ENCODE assay signal across 21 cellular contexts in the genomic region with DNA sequence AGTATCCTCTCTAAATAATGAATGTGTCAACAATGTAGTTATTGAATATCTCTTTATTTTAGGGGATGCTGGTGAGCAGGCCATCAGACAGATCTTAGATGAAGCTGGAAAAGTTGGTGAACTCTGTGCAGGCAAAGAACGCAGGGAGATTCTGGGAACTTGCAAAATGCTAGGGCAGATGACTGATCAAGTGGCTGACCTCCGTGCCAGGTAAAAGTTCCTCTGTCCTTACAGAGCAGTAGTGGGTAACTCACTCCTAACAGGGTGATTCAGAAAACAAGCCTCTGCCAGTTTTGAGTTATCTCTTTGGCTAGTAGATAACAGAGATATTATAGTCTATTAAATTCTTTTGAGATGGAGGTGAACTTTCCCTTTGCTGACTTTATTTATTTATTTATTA.
DNase-seq lines count a peak whose midpoint lies in the region; ATAC-seq, FAIRE-seq and TF ChIP-seq lines count a peak whose summit lies in the region.
"Had no signal": no experiment of that assay in that cellular context is flagged by ENCODE, and none has a peak within 500 bp of the region (broad histone marks: within the 10 kb centered on the region; RNA-seq: fewer than 3 reads in every experiment).

No MANE protein-coding gene starts in this region.

- H2AFZ ChIP-seq in HepG2 (ENCODE audit: low read length): no peak overlapping the region

- H3K79me2 ChIP-seq in HepG2 (ENCODE audit: insufficient read depth, low read length): no peaks in the 10 kb centered on the region

- CTCF ChIA-PET in HepG2 (lab: Yijun Ruan, JAX; ENCODE audit: low intra/inter-chr PET ratio, low total read pairs) (no interaction called here), WTC11 (lab: Charles Lee) (no interaction called here)

- no peaks in the 10 kb centered on the region for H4K20me1 ChIP-seq in HepG2 (ENCODE audit: insufficient read depth, low read length)

- H3K36me3 Mint-ChIP-seq in WTC11: peaks cover 39% of the 10 kb centered on the region

- TF ChIP-seq CTCF in liver (IDR thresholded peaks at IDR 0.05; ENCODE audit: low read depth, low read length, missing input control) (no peak), HepG2 (CRISPR knock-in tag; IDR thresholded peaks at IDR 0.05) (no peak), WTC11 (IDR thresholded peaks at IDR 0.05) (no peak)

- H3K4me1 Mint-ChIP-seq in WTC11: peaks cover 33% of the 10 kb centered on the region

- no peak for ATAC-seq in HepG2
- no peak for ATAC-seq in WTC11
- ATAC-seq in left lobe of liver: peak; percentile 81

- H3K27me3 ChIP-seq in liver (ENCODE audit: control insufficient read depth in 4 of 4, insufficient read depth in 4 of 4, low read length in 3 of 4) (no peaks in the 10 kb centered on the region), HepG2 (ENCODE audit: control insufficient read depth in 1 of 2, insufficient read depth in 2 of 2, low read length in 2 of 2) (no peaks in the 10 kb centered on the region), subcutaneous abdominal adipose tissue (ENCODE audit: control insufficient read depth in 5 of 5, insufficient read depth in 4 of 5, low read length in 5 of 5) (no peaks in the 10 kb centered on the region)
- H3K27me3 ChIP-seq: BE2C, Peyer's patch, SJSA1 had no signal

- peak overlapping the region; percentile 60 to 73 for H3K27ac ChIP-seq in liver (ENCODE audit: low read depth in 1 of 2, low read length in 2 of 2)
- H3K27ac ChIP-seq in HepG2 (ENCODE audit: extremely low read length, insufficient read depth, low read length): no peak overlapping the region
- peak overlapping the region; percentile 87 for H3K27ac ChIP-seq in subcutaneous abdominal adipose tissue (ENCODE audit: low read depth, low read length)
- H3K27ac ChIP-seq: Peyer's patch, SJSA1 had no signal

- H3K4me1 ChIP-seq in liver (ENCODE audit: control insufficient read depth in 4 of 4, insufficient read depth in 4 of 4, low read length in 3 of 4): peaks cover 4 to 22% (median 17%) of the 10 kb centered on the region in 4 donors
- H3K4me1 ChIP-seq in HepG2 (ENCODE audit: insufficient read depth, low read length): no peaks in the 10 kb centered on the region
- peaks cover 0 to 31% (median 22%) of the 10 kb centered on the region in 5 donors for H3K4me1 ChIP-seq in subcutaneous abdominal adipose tissue (ENCODE audit: control insufficient read depth in 5 of 5, insufficient read depth in 5 of 5, low read length in 5 of 5)

- H3K27ac Mint-ChIP-seq in WTC11: peak overlapping the region; percentile 60; the same call in 1 of the 2 replicates

- no peak overlapping the region for H3K4me2 ChIP-seq in HepG2 (ENCODE audit: low read depth, low read length)

- intact Hi-C loops in HepG2 (cut with micrococcal nuclease; ENCODE audit: unreplicated experiment): loop anchor here (10.0 kb wide), 1 partner anchor 139 kb away; no protein-coding TSS in a partner anchor

- WGBS in liver: 44% methylated on average over 2 of the region's 2 CpGs
- 100% methylated on average over 2 of the region's 2 CpGs for WGBS in HepG2 (ENCODE audit: low lambda C conversion rate)

- in situ Hi-C loops in HepG2 (cut with HindIII; ENCODE audit: extremely low pct_ligation_motif_present, low pct_unique_long_range_greater_than_20kb): loop anchor here (5.0 kb wide), 1 partner anchor 196 kb away; no protein-coding TSS in a partner anchor

- no peaks in the 10 kb centered on the region for H3K9me3 Mint-ChIP-seq in WTC11

- no peaks in the 10 kb centered on the region for H3K27me3 Mint-ChIP-seq in WTC11 (ENCODE audit: low read depth)

- H3K9ac ChIP-seq in liver (ENCODE audit: low read depth in 1 of 2, low read length in 2 of 2) (no peak overlapping the region), HepG2 (ENCODE audit: insufficient read depth, low read depth, low read length) (no peak overlapping the region), subcutaneous abdominal adipose tissue (ENCODE audit: low read length in 5 of 5) (peak overlapping the region in 1 of 5 donors; percentile 72)

- DNase-seq in HepG2 (ENCODE audit: low spot score) (no peak), WTC11 (ENCODE audit: low spot score) (no peak), left lobe of liver (ENCODE audit: low spot score) (no peak), NCI-H2107 (lab: John Stamatoyannopoulos, UW) (no peak)
- DNase-seq in activated effector memory CD4-positive, alpha-beta T cell treated with Interleukin-2 at 50 U/mL for 16 hours: no peak
- DNase-seq: BE2C; DMS79; H7; KBM-7; NCI-H1092 treated with DMSO at 0.1 percent for 48 hours; NCI-H1436 treated with DMSO at 0.1 percent for 48 hours; NCI-H1930; NCI-H2227 treated with DMSO at 0.1 percent for 48 hours; NCI-H524; NCI-H774; NK-92 treated with Interleukin-12 subunit alpha and Interleukin-12 subunit beta, amount 100 ng/mL, for 24 hours; Peyer's patch had no signal

- TF ChIP-seq RAD21 in liver (IDR thresholded peaks at IDR 0.05): no peak
- TF ChIP-seq RAD21 in HepG2 (CRISPR knock-in tag; IDR thresholded peaks at IDR 0.05): no peak

- no peak for FAIRE-seq in HepG2 (lab: Jason Lieb, UNC)
- FAIRE-seq: GM19239 had no signal

- no peak for TF ChIP-seq POLR2A in HepG2 (IDR thresholded peaks at IDR 0.05; ENCODE audit: insufficient read depth in 1 of 2, low read depth in 2 of 2, low read length in 2 of 2)

- TF ChIP-seq EP300 in HepG2 (IDR thresholded peaks at IDR 0.05; ENCODE audit: low read depth in 2 of 2, low read length in 2 of 2) (no peak), HepG2 (CRISPR knock-in tag; IDR thresholded peaks at IDR 0.05; ENCODE audit: borderline replicate concordance) (no peak)

- POLR2A ChIA-PET in HepG2 (lab: Yijun Ruan, JAX): no interaction called here
- POLR2A ChIA-PET in WTC11 (lab: Charles Lee): no interaction called here

- no TSS peak for BruUV-seq in HepG2 (replicated peaks; lab: Mats Ljungman, UMichigan)

- no peak overlapping the region for H3K4me3 ChIP-seq in liver (ENCODE audit: low read depth in 1 of 3, low read length in 3 of 3)
- no peak overlapping the region for H3K4me3 ChIP-seq in HepG2 (replicated peaks in 1 of 3; ENCODE audit: insufficient read depth in 1 of 3, low read depth in 2 of 3, low read length in 3 of 3)
- no peak overlapping the region for H3K4me3 ChIP-seq in subcutaneous abdominal adipose tissue (ENCODE audit: low read depth in 1 of 5, low read length in 5 of 5)
- H3K4me3 ChIP-seq: Peyer's patch, SJSA1 had no signal

- H3K9me3 ChIP-seq in liver (ENCODE audit: control insufficient read depth in 4 of 4, low read length in 3 of 4): no peaks in the 10 kb centered on the region
- H3K9me3 ChIP-seq in HepG2 (ENCODE audit: low read length): no peaks in the 10 kb centered on the region
- no peaks in the 10 kb centered on the region for H3K9me3 ChIP-seq in subcutaneous abdominal adipose tissue (ENCODE audit: control insufficient read depth in 5 of 5, low read length in 5 of 5)
- H3K9me3 ChIP-seq: BE2C, Peyer's patch, SJSA1 had no signal

- no peak overlapping the region for H3K4me3 Mint-ChIP-seq in WTC11

- peaks cover 0 to 4% (median 0%) of the 10 kb centered on the region in 4 donors for H3K36me3 ChIP-seq in liver (ENCODE audit: control insufficient read depth in 4 of 4, insufficient read depth in 3 of 4, low read depth in 1 of 4, low read length in 3 of 4)
- peaks cover 1 to 12% of the 10 kb centered on the region in 2 experiments; a peak in 2 of 5 replicates for H3K36me3 ChIP-seq in HepG2 (replicated peaks in 1 of 2; ENCODE audit: control insufficient read depth in 1 of 2, insufficient read depth in 2 of 2, low read length in 2 of 2)
- H3K36me3 ChIP-seq in subcutaneous abdominal adipose tissue (ENCODE audit: control insufficient read depth in 5 of 5, insufficient read depth in 5 of 5, low read length in 5 of 5): peaks cover 0 to 15% (median 8%) of the 10 kb centered on the region in 5 donors

TF ChIP-seq in HepG2, 621 proteins besides CTCF, POLR2A, EP300 and RAD21 (continues in another document):
- TF ChIP-seq RBM22 (optimal IDR thresholded peaks at IDR 0.05; ENCODE audit: low read length): no peak
- no peak for TF ChIP-seq PAF1 (CRISPR knock-in tag; IDR thresholded peaks at IDR 0.05)
- TF ChIP-seq ZNF766 (CRISPR knock-in tag; IDR thresholded peaks at IDR 0.05; ENCODE audit: borderline replicate concordance): no peak
- no peak for TF ChIP-seq ZBTB21 (CRISPR knock-in tag; IDR thresholded peaks at IDR 0.05)
- no peak for TF ChIP-seq HOXA5 (CRISPR knock-in tag; IDR thresholded peaks at IDR 0.05)
- TF ChIP-seq KLF6 (CRISPR knock-in tag; IDR thresholded peaks at IDR 0.05): no peak
- no peak for TF ChIP-seq ZNF136 (CRISPR knock-in tag; IDR thresholded peaks at IDR 0.05; ENCODE audit: low read depth)
- TF ChIP-seq, protein P1, sequence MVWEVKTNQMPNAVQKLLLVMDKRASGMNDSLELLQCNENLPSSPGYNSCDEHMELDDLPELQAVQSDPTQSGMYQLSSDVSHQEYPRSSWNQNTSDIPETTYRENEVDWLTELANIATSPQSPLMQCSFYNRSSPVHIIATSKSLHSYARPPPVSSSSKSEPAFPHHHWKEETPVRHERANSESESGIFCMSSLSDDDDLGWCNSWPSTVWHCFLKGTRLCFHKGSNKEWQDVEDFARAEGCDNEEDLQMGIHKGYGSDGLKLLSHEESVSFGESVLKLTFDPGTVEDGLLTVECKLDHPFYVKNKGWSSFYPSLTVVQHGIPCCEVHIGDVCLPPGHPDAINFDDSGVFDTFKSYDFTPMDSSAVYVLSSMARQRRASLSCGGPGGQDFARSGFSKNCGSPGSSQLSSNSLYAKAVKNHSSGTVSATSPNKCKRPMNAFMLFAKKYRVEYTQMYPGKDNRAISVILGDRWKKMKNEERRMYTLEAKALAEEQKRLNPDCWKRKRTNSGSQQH (CRISPR knock-in tag; IDR thresholded peaks at IDR 0.05; ENCODE audit: low read depth): no peak

TF ChIP-seq in WTC11, 78 proteins besides CTCF, POLR2A, EP300 and RAD21:
- TF ChIP-seq FOXK1 (CRISPR knock-in tag; IDR thresholded peaks at IDR 0.05) (no peak), ZNF219 (CRISPR knock-in tag; IDR thresholded peaks at IDR 0.05; ENCODE audit: borderline replicate concordance) (no peak), SOX15 (CRISPR knock-in tag; IDR thresholded peaks at IDR 0.05) (no peak), SMAD4 (CRISPR knock-in tag; IDR thresholded peaks at IDR 0.05) (no peak)
- TF ChIP-seq, protein P2, sequence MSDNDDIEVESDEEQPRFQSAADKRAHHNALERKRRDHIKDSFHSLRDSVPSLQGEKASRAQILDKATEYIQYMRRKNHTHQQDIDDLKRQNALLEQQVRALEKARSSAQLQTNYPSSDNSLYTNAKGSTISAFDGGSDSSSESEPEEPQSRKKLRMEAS (CRISPR knock-in tag; IDR thresholded peaks at IDR 0.05): no peak
- TF ChIP-seq, protein P3, sequence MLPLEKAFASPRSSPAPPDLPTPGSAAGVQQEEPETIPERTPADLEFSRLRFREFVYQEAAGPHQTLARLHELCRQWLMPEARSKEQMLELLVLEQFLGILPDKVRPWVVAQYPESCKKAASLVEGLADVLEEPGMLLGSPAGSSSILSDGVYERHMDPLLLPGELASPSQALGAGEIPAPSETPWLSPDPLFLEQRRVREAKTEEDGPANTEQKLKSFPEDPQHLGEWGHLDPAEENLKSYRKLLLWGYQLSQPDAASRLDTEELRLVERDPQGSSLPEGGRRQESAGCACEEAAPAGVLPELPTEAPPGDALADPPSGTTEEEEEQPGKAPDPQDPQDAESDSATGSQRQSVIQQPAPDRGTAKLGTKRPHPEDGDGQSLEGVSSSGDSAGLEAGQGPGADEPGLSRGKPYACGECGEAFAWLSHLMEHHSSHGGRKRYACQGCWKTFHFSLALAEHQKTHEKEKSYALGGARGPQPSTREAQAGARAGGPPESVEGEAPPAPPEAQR (CRISPR knock-in tag; IDR thresholded peaks at IDR 0.05): no peak
